Comparison of ENCODE assay signal across 11 cellular contexts in the genomic region with DNA sequence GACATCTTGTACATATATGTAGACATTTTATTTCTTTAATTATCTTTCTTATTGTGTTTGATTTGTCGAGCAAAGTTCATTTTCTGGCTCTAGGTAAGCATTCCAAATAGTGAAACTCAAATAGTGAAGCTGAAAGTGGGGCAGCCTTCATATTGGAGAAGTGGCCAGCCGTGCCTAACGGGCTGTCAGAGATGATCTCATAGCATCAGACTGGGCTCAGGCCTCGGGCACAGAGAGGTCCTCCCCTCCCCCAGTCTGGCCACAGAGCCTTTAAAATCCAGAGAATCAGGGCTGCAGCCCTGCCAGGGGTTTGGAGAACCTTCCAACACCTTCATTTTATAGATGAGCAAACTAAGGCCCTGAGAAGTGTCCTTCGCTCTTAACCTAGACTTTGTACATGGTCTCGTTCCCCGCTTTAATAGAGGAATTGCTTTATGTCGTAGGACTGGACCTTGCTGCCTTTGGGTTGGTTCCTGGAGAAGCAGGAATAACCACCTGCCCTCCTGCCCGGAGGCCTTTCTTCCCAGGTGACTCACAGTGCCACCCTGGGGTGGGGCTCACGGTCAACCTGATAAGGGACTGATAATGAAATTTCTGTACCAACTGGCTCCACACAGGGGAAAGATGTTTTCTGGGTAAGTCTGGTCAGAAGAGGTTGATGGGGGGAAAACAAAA. TPM values are rescaled to one million over a fixed set of nuclear protein-coding genes. Genes with fewer than 3 reads are reported as not detected.
DNase-seq lines count a peak whose midpoint lies in the region; ATAC-seq and TF ChIP-seq lines count a peak whose summit lies in the region.
"Had no signal": no experiment of that assay in that cellular context is flagged by ENCODE, and none has a peak within 500 bp of the region (broad histone marks: within the 10 kb centered on the region; RNA-seq: fewer than 3 reads in every experiment).

No MANE protein-coding gene starts in this region.

- no peaks in the 10 kb centered on the region for H3K9me3 Mint-ChIP-seq in stimulated activated effector memory CD8-positive, alpha-beta T cell treated with anti-CD3 and anti-CD28 coated beads, Interleukin-12 subunit alpha, Interleukin-12 subunit beta, amount 100 ng/mL, for 72 hours

- H3K4me3 ChIP-seq in HEK293 (ENCODE audit: low read depth, low read length) (no peak overlapping the region), WERI-Rb-1 (ENCODE audit: low read depth, low read length) (no peak overlapping the region)
- H3K4me3 ChIP-seq: thoracic aorta had no signal

- no peaks in the 10 kb centered on the region for H3K9me3 ChIP-seq in HEK293 (ENCODE audit: control insufficient read depth, insufficient read depth, low read depth, low read length)
- no peaks in the 10 kb centered on the region for H3K9me3 ChIP-seq in WERI-Rb-1 (ENCODE audit: severe bottlenecking)
- H3K9me3 ChIP-seq: thoracic aorta had no signal

- DNase-seq in WERI-Rb-1 (peak; percentile 55), kidney tubule cell (ENCODE audit: low spot score) (peak; percentile 75), occipital lobe (lab: John Stamatoyannopoulos, UW) (no peak), T-helper 2 cell (no peak), NOMO-1 treated with dmso at 0.1 percent for 144 hours (lab: John Stamatoyannopoulos, UW; ENCODE audit: unreplicated experiment) (no peak)
- DNase-seq in stimulated activated effector memory CD8-positive, alpha-beta T cell treated with anti-CD3 and anti-CD28 coated beads, Interleukin-12 subunit alpha, Interleukin-12 subunit beta, amount 100 ng/mL, for 72 hours (ENCODE audit: low spot score in 2 of 2), result no peak
- DNase-seq: activated CD8-positive, alpha-beta memory T cell treated with anti-CD3 and anti-CD28 coated beads for 24 hours; brain microvascular endothelial cell had no signal

- POLR2A ChIA-PET in HEK293 (lab: Yijun Ruan, JAX), result interaction anchor here (0.6 kb wide), 1 partner anchor 18 kb away, joined by 3 read pairs; no protein-coding TSS in a partner anchor

- no peak overlapping the region for H3K27ac ChIP-seq in HEK293 (ENCODE audit: extremely low read depth, low read depth, low read length)
- H3K27ac ChIP-seq in WERI-Rb-1, result peak overlapping the region; percentile 55
- H3K27ac ChIP-seq: brain microvascular endothelial cell, thoracic aorta had no signal

- H3K4me3 Mint-ChIP-seq in stimulated activated effector memory CD8-positive, alpha-beta T cell treated with anti-CD3 and anti-CD28 coated beads, Interleukin-12 subunit alpha, Interleukin-12 subunit beta, amount 100 ng/mL, for 72 hours, result no peak overlapping the region

- H3K4me1 Mint-ChIP-seq in stimulated activated effector memory CD8-positive, alpha-beta T cell treated with anti-CD3 and anti-CD28 coated beads, Interleukin-12 subunit alpha, Interleukin-12 subunit beta, amount 100 ng/mL, for 72 hours, result peaks cover 40% of the 10 kb centered on the region

- ATAC-seq in stimulated activated effector memory CD8-positive, alpha-beta T cell treated with anti-CD3 and anti-CD28 coated beads, Interleukin-12 subunit alpha, Interleukin-12 subunit beta, amount 100 ng/mL, for 72 hours, result no peak
- no peak for ATAC-seq in GM21529 (IDR thresholded peaks at IDR 0.05; ENCODE audit: unreplicated experiment)

- peaks cover 0 to 7% of the 10 kb centered on the region in 2 experiments; a peak in 2 of 3 replicates for H3K36me3 ChIP-seq in HEK293 (ENCODE audit: control insufficient read depth in 2 of 2, insufficient read depth in 1 of 2, low read length in 2 of 2)
- H3K36me3 ChIP-seq in WERI-Rb-1, result no peaks in the 10 kb centered on the region; the same call in 1 of the 2 replicates
- H3K36me3 ChIP-seq: brain microvascular endothelial cell, thoracic aorta had no signal

- peaks cover 3% of the 10 kb centered on the region; the same call in 1 of the 2 replicates for H3K4me1 ChIP-seq in HEK293 (ENCODE audit: control insufficient read depth, insufficient read depth, low read length)

- H3K27me3 ChIP-seq in WERI-Rb-1 (ENCODE audit: insufficient read depth, low read depth, severe bottlenecking), result no peaks in the 10 kb centered on the region
- H3K27me3 ChIP-seq: brain microvascular endothelial cell had no signal

- peak overlapping the region; percentile 17 for H3K27ac Mint-ChIP-seq in stimulated activated effector memory CD8-positive, alpha-beta T cell treated with anti-CD3 and anti-CD28 coated beads, Interleukin-12 subunit alpha, Interleukin-12 subunit beta, amount 100 ng/mL, for 72 hours

- TF ChIP-seq CTCF in HEK293 (tag by site-specific recombination; IDR thresholded peaks at IDR 0.05) (no peak), WERI-Rb-1 (IDR thresholded peaks at IDR 0.05; ENCODE audit: low read depth, low read length) (no peak)

- CTCF ChIA-PET in HEK293 (lab: Yijun Ruan, JAX), result interaction anchor here (0.6 to 1.6 kb wide), 3 partner anchors 9 to 70 kb away, joined by 3 to 7 read pairs (median 3); no protein-coding TSS in a partner anchor

- peaks cover 7% of the 10 kb centered on the region for H3K36me3 Mint-ChIP-seq in stimulated activated effector memory CD8-positive, alpha-beta T cell treated with anti-CD3 and anti-CD28 coated beads, Interleukin-12 subunit alpha, Interleukin-12 subunit beta, amount 100 ng/mL, for 72 hours

TF ChIP-seq in HEK293, 187 proteins besides CTCF, POLR2A, EP300 and RAD21:
- peak; percentile 38; the same call in 1 of the 2 replicates for TF ChIP-seq ZBTB8A (tag by site-specific recombination; IDR thresholded peaks at IDR 0.05)
- TF ChIP-seq ZNF133 (tag by site-specific recombination; IDR thresholded peaks at IDR 0.05), result no peak
- TF ChIP-seq ZNF580 (tag by site-specific recombination; IDR thresholded peaks at IDR 0.05), result no peak
- no peak for TF ChIP-seq ZNF544 (tag by site-specific recombination; IDR thresholded peaks at IDR 0.05)
- TF ChIP-seq ZNF449 (tag by site-specific recombination; IDR thresholded peaks at IDR 0.05), result peak; percentile 72; the same call in 1 of the 2 replicates
- peak; percentile 33; the same call in 1 of the 2 replicates for TF ChIP-seq ZNF629 (tag by site-specific recombination; IDR thresholded peaks at IDR 0.05)
- no peak for TF ChIP-seq ZNF266 (tag by site-specific recombination; IDR thresholded peaks at IDR 0.05; ENCODE audit: low read depth)

RNA-seq across cellular contexts. Expression of gene TSPAN15, which starts 7.3 kb away (rescaled TPM):
- 3.1 TPM for total RNA-seq in occipital lobe

RNA-seq across cellular contexts. Expression of gene TACR2, which starts 41.8 kb away (rescaled TPM):
- total RNA-seq in occipital lobe, result 0.47 TPM

Comparison
In these comparisons a context has a peak if more than half of its experiments do, and no peak if none do; other contexts are left out.
1. DNase-seq: peak in WERI-Rb-1 (single experiment) and kidney tubule cell (single experiment); none in stimulated activated effector memory CD8-positive, alpha-beta T cell treated with anti-CD3 and anti-CD28 coated beads, Interleukin-12 subunit alpha, Interleukin-12 subunit beta, amount 100 ng/mL, for 72 hours (0 of 2), occipital lobe (single experiment), T-helper 2 cell (0 of 5) and NOMO-1 treated with dmso at 0.1 percent for 144 hours (single experiment).